Comparison of ENCODE assay signal across 37 cellular contexts in the genomic region with DNA sequence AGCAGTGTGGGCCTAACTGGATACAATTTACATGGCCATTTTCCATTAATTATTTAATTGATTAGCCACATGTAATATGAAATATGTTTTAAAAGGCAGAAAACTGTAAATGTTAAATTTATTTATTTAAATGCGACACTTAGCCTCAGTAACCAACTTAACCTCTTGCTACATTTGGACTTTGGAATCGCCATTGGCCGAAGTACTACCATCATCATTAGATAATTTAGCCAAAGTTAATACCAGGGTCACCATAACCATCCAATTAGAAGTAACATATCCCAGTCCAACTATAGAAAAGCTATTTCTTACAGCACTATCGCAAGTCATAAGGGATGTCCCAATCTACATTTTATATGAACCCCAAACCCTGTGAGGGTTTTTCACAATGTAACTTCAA.
DNase-seq lines count a peak whose midpoint lies in the region; ATAC-seq, FAIRE-seq and TF ChIP-seq lines count a peak whose summit lies in the region.
"Had no signal": no experiment of that assay in that cellular context is flagged by ENCODE, and none has a peak within 500 bp of the region (broad histone marks: within the 10 kb centered on the region; RNA-seq: fewer than 3 reads in every experiment).

No MANE protein-coding gene starts in this region.

- no peaks in the 10 kb centered on the region for H3K9me3 ChIP-seq in liver (ENCODE audit: control insufficient read depth in 4 of 4, low read length in 3 of 4)
- peaks cover 21% of the 10 kb centered on the region; the same call in 1 of the 2 replicates for H3K9me3 ChIP-seq in HepG2 (ENCODE audit: low read length)
- H3K9me3 ChIP-seq in right lobe of liver = no peaks in the 10 kb centered on the region
- H3K9me3 ChIP-seq: A549, BE2C, Caco-2 had no signal

- no peak for TF ChIP-seq EP300 in HepG2 (IDR thresholded peaks at IDR 0.05; ENCODE audit: low read depth in 2 of 2, low read length in 2 of 2)
- no peak for TF ChIP-seq EP300 in HepG2 (CRISPR knock-in tag; IDR thresholded peaks at IDR 0.05; ENCODE audit: borderline replicate concordance)

- H2AFZ ChIP-seq in HepG2 (ENCODE audit: low read length) = no peak overlapping the region

- TF ChIP-seq POLR2A in HepG2 (IDR thresholded peaks at IDR 0.05; ENCODE audit: insufficient read depth in 1 of 2, low read depth in 2 of 2, low read length in 2 of 2) = no peak
- TF ChIP-seq POLR2A in right lobe of liver (IDR thresholded peaks at IDR 0.05) = no peak

- no peaks in the 10 kb centered on the region for H3K36me3 ChIP-seq in liver (ENCODE audit: control insufficient read depth in 4 of 4, insufficient read depth in 3 of 4, low read depth in 1 of 4, low read length in 3 of 4)
- no peaks in the 10 kb centered on the region for H3K36me3 ChIP-seq in HepG2 (replicated peaks in 1 of 2; ENCODE audit: control insufficient read depth in 1 of 2, insufficient read depth in 2 of 2, low read length in 2 of 2)
- no peaks in the 10 kb centered on the region for H3K36me3 ChIP-seq in right lobe of liver
- H3K36me3 ChIP-seq: BE2C; BLaER1; BLaER1 treated with 17β-estradiol and CSF1 and Interleukin-3, amounts not matched to agents 10 nM and 100 nM had no signal

- H3K4me1 ChIP-seq in liver (ENCODE audit: control insufficient read depth in 4 of 4, insufficient read depth in 4 of 4, low read length in 3 of 4) (no peaks in the 10 kb centered on the region), HepG2 (ENCODE audit: insufficient read depth, low read length) (no peaks in the 10 kb centered on the region), right lobe of liver (no peaks in the 10 kb centered on the region)
- H3K4me1 ChIP-seq: A549; BE2C; BLaER1; BLaER1 treated with 17β-estradiol and CSF1 and Interleukin-3, amounts not matched to agents 10 nM and 100 nM; Caco-2 had no signal

- H3K4me3 ChIP-seq in liver (ENCODE audit: low read depth in 1 of 3, low read length in 3 of 3) (no peak overlapping the region), HepG2 (replicated peaks in 1 of 3; ENCODE audit: insufficient read depth in 1 of 3, low read depth in 2 of 3, low read length in 3 of 3) (no peak overlapping the region), right lobe of liver (no peak overlapping the region)
- H3K4me3 ChIP-seq: A549; BLaER1; BLaER1 treated with 17β-estradiol and CSF1 and Interleukin-3, amounts not matched to agents 10 nM and 100 nM had no signal

- H3K79me2 ChIP-seq in HepG2 (ENCODE audit: insufficient read depth, low read length) = no peaks in the 10 kb centered on the region

- no peak for TF ChIP-seq CTCF in liver (IDR thresholded peaks at IDR 0.05; ENCODE audit: low read depth, low read length, missing input control)
- TF ChIP-seq CTCF in HepG2 (CRISPR knock-in tag; IDR thresholded peaks at IDR 0.05) = no peak
- no peak for TF ChIP-seq CTCF in endothelial cell (IDR thresholded peaks at IDR 0.05; ENCODE audit: unreplicated experiment)
- no peak for TF ChIP-seq CTCF in right lobe of liver (IDR thresholded peaks at IDR 0.05)

- peaks cover 4% of the 10 kb centered on the region for H3K27me3 Mint-ChIP-seq in endothelial cell (ENCODE audit: unreplicated experiment)
- H3K27me3 Mint-ChIP-seq: B cell; CD4-positive, alpha-beta memory T cell; CD4-positive, alpha-beta T cell; CD4-positive, CD25-positive, alpha-beta regulatory T cell had no signal

- peak overlapping the region; percentile 97 for H3K27ac Mint-ChIP-seq in endothelial cell (ENCODE audit: unreplicated experiment)
- H3K27ac Mint-ChIP-seq: B cell; CD14-positive monocyte; CD4-positive, alpha-beta memory T cell; CD4-positive, alpha-beta T cell; CD4-positive, CD25-positive, alpha-beta regulatory T cell; CD8-positive, alpha-beta T cell had no signal

- H3K4me3 Mint-ChIP-seq in endothelial cell (ENCODE audit: unreplicated experiment) = no peak overlapping the region
- H3K4me3 Mint-ChIP-seq: B cell; CD14-positive monocyte; CD4-positive, alpha-beta memory T cell; CD4-positive, alpha-beta T cell; CD4-positive, CD25-positive, alpha-beta regulatory T cell; CD8-positive, alpha-beta memory T cell; CD8-positive, alpha-beta T cell had no signal

- H3K4me1 Mint-ChIP-seq in endothelial cell (ENCODE audit: unreplicated experiment) = peaks cover 28% of the 10 kb centered on the region
- H3K4me1 Mint-ChIP-seq: B cell; CD14-positive monocyte; CD4-positive, alpha-beta memory T cell; CD4-positive, CD25-positive, alpha-beta regulatory T cell; CD8-positive, alpha-beta memory T cell had no signal

- FAIRE-seq in HepG2 (lab: Jason Lieb, UNC) = no peak
- FAIRE-seq: A204.1, A549, D721Med had no signal

- H4K20me1 ChIP-seq in HepG2 (ENCODE audit: insufficient read depth, low read length) = no peaks in the 10 kb centered on the region
- H4K20me1 ChIP-seq: BLaER1; BLaER1 treated with 17β-estradiol and CSF1 and Interleukin-3, amounts not matched to agents 10 nM and 100 nM had no signal

- H3K36me3 Mint-ChIP-seq in endothelial cell (ENCODE audit: low read depth, unreplicated experiment) = no peaks in the 10 kb centered on the region
- H3K36me3 Mint-ChIP-seq: CD14-positive monocyte; CD4-positive, alpha-beta memory T cell; CD4-positive, CD25-positive, alpha-beta regulatory T cell; CD8-positive, alpha-beta memory T cell; CD8-positive, alpha-beta T cell had no signal

- POLR2A ChIA-PET in HepG2 (lab: Yijun Ruan, JAX) = no interaction called here

- in situ Hi-C loops in HepG2 (cut with HindIII; ENCODE audit: extremely low pct_ligation_motif_present, low pct_unique_long_range_greater_than_20kb) = no loop called here

- H3K9me3 Mint-ChIP-seq in endothelial cell (ENCODE audit: unreplicated experiment) = no peaks in the 10 kb centered on the region

- no peak for DNase-seq in HepG2 (ENCODE audit: low spot score)
- no peak for DNase-seq in endothelial cell (ENCODE audit: low spot score)
- no peak for DNase-seq in left lobe of liver (ENCODE audit: low spot score)
- no peak for DNase-seq in right lobe of liver
- no peak for DNase-seq in NCI-H1930 (lab: John Stamatoyannopoulos, UW)
- no peak for DNase-seq in activated CD8-positive, alpha-beta memory T cell treated with anti-CD3 and anti-CD28 coated beads for 24 hours
- DNase-seq: 8988T; ACHN; AML-193; BE2C; C1 segment of cervical spinal cord; Caco-2; Calu3; CD4-positive, alpha-beta memory T cell; CD4-positive, alpha-beta T cell; CD4-positive, CD25-positive, alpha-beta regulatory T cell; CD8-positive, alpha-beta memory T cell; CD8-positive, alpha-beta T cell; COR-L47; DMS 273 treated with DMSO at 0.1 percent for 48 hours; DMS153; DMS53; DMS79; DMS79 treated with DMSO at 0.1 percent for 48 hours; DND-41; EL had no signal

- BruUV-seq in HepG2 (replicated peaks; lab: Mats Ljungman, UMichigan) = no TSS peak

- H3K27me3 ChIP-seq in liver (ENCODE audit: control insufficient read depth in 4 of 4, insufficient read depth in 4 of 4, low read length in 3 of 4) (no peaks in the 10 kb centered on the region), HepG2 (ENCODE audit: control insufficient read depth in 1 of 2, insufficient read depth in 2 of 2, low read length in 2 of 2) (no peaks in the 10 kb centered on the region), right lobe of liver (no peaks in the 10 kb centered on the region)
- H3K27me3 ChIP-seq: BE2C; BLaER1; BLaER1 treated with 17β-estradiol and CSF1 and Interleukin-3, amounts not matched to agents 10 nM and 100 nM had no signal

- ATAC-seq in HepG2 (no peak), left lobe of liver (peak; percentile 73), right lobe of liver (peak; percentile 62 to 74 (median 66)), GM19035 (IDR thresholded peaks at IDR 0.05; ENCODE audit: unreplicated experiment) (no peak)
- ATAC-seq: A549; CD8-positive, alpha-beta T cell had no signal

- no peak overlapping the region for H3K4me2 ChIP-seq in HepG2 (ENCODE audit: low read depth, low read length)
- H3K4me2 ChIP-seq: A549; BLaER1; BLaER1 treated with 17β-estradiol and CSF1 and Interleukin-3, amounts not matched to agents 10 nM and 100 nM had no signal

- intact Hi-C loops in HepG2 (cut with micrococcal nuclease; ENCODE audit: unreplicated experiment) = no loop called here
- intact Hi-C loops in right lobe of liver (cut with DNase I) = no loop called here

- WGBS in liver = 48% methylated on average over 4 of the region's 4 CpGs
- WGBS in HepG2 (ENCODE audit: low lambda C conversion rate) = 73% methylated on average over 4 of the region's 4 CpGs
- WGBS in right lobe of liver (ENCODE audit: insufficient coverage, low coverage, low lambda C conversion rate, missing lambda C conversion rate) = 36% methylated on average over 4 of the region's 4 CpGs

- H3K9ac ChIP-seq in liver (ENCODE audit: low read depth in 1 of 2, low read length in 2 of 2) = no peak overlapping the region
- H3K9ac ChIP-seq in HepG2 (ENCODE audit: insufficient read depth, low read depth, low read length) = no peak overlapping the region
- H3K9ac ChIP-seq: BLaER1; BLaER1 treated with 17β-estradiol and CSF1 and Interleukin-3, amounts not matched to agents 10 nM and 100 nM had no signal

- no peak for TF ChIP-seq RAD21 in liver (IDR thresholded peaks at IDR 0.05)
- TF ChIP-seq RAD21 in HepG2 (CRISPR knock-in tag; IDR thresholded peaks at IDR 0.05) = no peak

- CTCF ChIA-PET in HepG2 (lab: Yijun Ruan, JAX; ENCODE audit: low intra/inter-chr PET ratio, low total read pairs) = no interaction called here

- H3K27ac ChIP-seq in liver (ENCODE audit: low read depth in 1 of 2, low read length in 2 of 2) = no peak overlapping the region
- no peak overlapping the region for H3K27ac ChIP-seq in HepG2 (ENCODE audit: extremely low read length, insufficient read depth, low read length)
- no peak overlapping the region for H3K27ac ChIP-seq in right lobe of liver
- H3K27ac ChIP-seq: 22Rv1; A549; BLaER1; BLaER1 treated with 17β-estradiol and CSF1 and Interleukin-3, amounts not matched to agents 10 nM and 100 nM; C4-2B had no signal

TF ChIP-seq in liver, 16 proteins besides CTCF, POLR2A, EP300 and RAD21 (continues in another document):
- peak; percentile 28 for TF ChIP-seq YY1 (IDR thresholded peaks at IDR 0.05)
- TF ChIP-seq HNF4A (conservative IDR thresholded peaks at IDR 0.05) = peak; percentile 88 to 93
- TF ChIP-seq, protein P1, sequence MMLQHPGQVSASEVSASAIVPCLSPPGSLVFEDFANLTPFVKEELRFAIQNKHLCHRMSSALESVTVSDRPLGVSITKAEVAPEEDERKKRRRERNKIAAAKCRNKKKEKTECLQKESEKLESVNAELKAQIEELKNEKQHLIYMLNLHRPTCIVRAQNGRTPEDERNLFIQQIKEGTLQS (IDR thresholded peaks at IDR 0.05) = no peak
- TF ChIP-seq JUND (IDR thresholded peaks at IDR 0.05) = peak in 1 of 2 donors; percentile 18
- peak; percentile 21 to 64 for TF ChIP-seq RXRA (IDR thresholded peaks at IDR 0.05)
- TF ChIP-seq NR2F2 (IDR thresholded peaks at IDR 0.05) = no peak

TF ChIP-seq in HepG2, 621 proteins besides CTCF, POLR2A, EP300 and RAD21 (continues in another document):
- TF ChIP-seq MEIS1 (CRISPR knock-in tag; IDR thresholded peaks at IDR 0.05; ENCODE audit: borderline replicate concordance) (no peak), ZNF207 (IDR thresholded peaks at IDR 0.05; ENCODE audit: borderline replicate concordance) (no peak)

Comparison
In these comparisons a context has a peak if more than half of its experiments do, and no peak if none do; other contexts are left out.
1. ATAC-seq: peak in left lobe of liver (single experiment) and right lobe of liver (4 of 4); none in HepG2 (single experiment) and GM19035 (single experiment).